In the genomic region with DNA sequence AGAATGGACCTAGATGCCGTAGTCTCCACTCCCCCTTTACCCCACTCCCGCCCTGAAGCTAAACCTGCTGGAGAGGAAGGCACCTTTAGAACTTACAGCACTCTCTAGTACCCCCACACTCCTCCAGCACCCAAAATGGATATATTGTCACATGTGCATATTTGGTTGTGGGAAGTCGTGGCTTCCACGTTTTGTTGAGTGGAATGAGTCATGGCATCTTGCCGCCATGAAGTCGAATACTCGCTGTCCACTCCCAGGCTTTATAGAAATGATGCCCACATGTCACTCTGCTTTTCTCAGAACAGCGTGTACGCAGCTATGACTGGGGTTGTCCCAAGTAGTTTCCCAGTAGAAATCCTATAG, we compare ENCODE assay signal across 8 cellular contexts. TPM values are rescaled to one million over a fixed set of nuclear protein-coding genes. Genes with fewer than 3 reads are reported as not detected.
A peak's percentile ranks its signal among the peaks of the same experiment; 100 is the strongest.
DNase-seq lines count a peak whose midpoint lies in the region; ATAC-seq and TF ChIP-seq lines count a peak whose summit lies in the region.

No MANE protein-coding gene starts in this region.

- H3K4me1 Mint-ChIP-seq in CD14-positive monocyte = peaks cover 29% of the 10 kb centered on the region

- peak overlapping the region; percentile 93 to 100 (median 99) for H3K27ac Mint-ChIP-seq in CD14-positive monocyte

- peak overlapping the region; percentile 91 to 98 for H3K4me3 Mint-ChIP-seq in CD14-positive monocyte

- peaks cover 7% of the 10 kb centered on the region for H3K9me3 ChIP-seq in SK-N-MC (ENCODE audit: low read depth, low read length)

- peaks cover 62% of the 10 kb centered on the region for H3K36me3 ChIP-seq in SK-N-MC (ENCODE audit: insufficient read depth, low read length)

- peak overlapping the region; percentile 95 for H3K9ac ChIP-seq in SK-N-MC (ENCODE audit: insufficient read length)

- intact Hi-C loops in CD14-positive monocyte (cut with micrococcal nuclease) = loop anchor here in 1 of 2 donors (10.0 kb wide), 1 partner anchor 1584 kb away; a partner anchor contains a TSS
- intact Hi-C loops in posterior vena cava (cut with DNase I) = no loop called here

- peaks cover 18% of the 10 kb centered on the region in 2 donors for H3K36me3 Mint-ChIP-seq in CD14-positive monocyte

- peak overlapping the region; percentile 84 for H3K4me3 ChIP-seq in SK-N-MC

- peak; percentile 63 for DNase-seq in CD14-positive monocyte (ENCODE audit: low spot score)
- peak; percentile 10 for DNase-seq in GM19238 (ENCODE audit: insufficient read length, low spot score)
- no peak for DNase-seq in SK-N-MC (ENCODE audit: low read depth, low spot score)
- peak; percentile 10 for DNase-seq in brain pericyte (ENCODE audit: low read depth, low spot score)
- DNase-seq in inferior parietal cortex (ENCODE audit: extremely low spot score) = peak; percentile 49
- DNase-seq in stimulated activated CD4-positive, alpha-beta T cell treated with anti-CD3 and anti-CD28 coated beads, Interleukin-15, amount 100 ng/mL, for 24 hours = peak; percentile 58
- no peak for DNase-seq in posterior vena cava (ENCODE audit: low spot score)

- H3K27ac ChIP-seq in SK-N-MC = peak overlapping the region; percentile 60

- peaks cover 3 to 13% (median 11%) of the 10 kb centered on the region in 7 donors for H3K9me3 Mint-ChIP-seq in CD14-positive monocyte

- ATAC-seq in HG03457 (IDR thresholded peaks at IDR 0.05; ENCODE audit: unreplicated experiment) = peak; percentile 9

- TF ChIP-seq CTCF in CD14-positive monocyte (IDR thresholded peaks at IDR 0.05) = no peak

- no peaks in the 10 kb centered on the region for H3K27me3 Mint-ChIP-seq in CD14-positive monocyte (ENCODE audit: low read depth in 3 of 3)

RNA-seq across cellular contexts. Expression of a gene that starts 0.5 kb away (rescaled TPM):
- 10 to 100 TPM; 23.7 to 25.0 TPM for polyA plus RNA-seq in CD14-positive monocyte
- 10 to 100 TPM; 46.5 to 48.6 TPM for total RNA-seq in posterior vena cava

RNA-seq across cellular contexts. Expression of a gene that starts 0.7 kb away (rescaled TPM):
- 10 to 100 TPM; 21.3 to 25.4 TPM for polyA plus RNA-seq in CD14-positive monocyte
- 10 to 100 TPM; 16.6 to 18.6 TPM for total RNA-seq in posterior vena cava

Comparison
In these comparisons a context has a peak if more than half of its experiments do, and no peak if none do; other contexts are left out.
1. DNase-seq: peak in CD14-positive monocyte (single experiment), GM19238 (single experiment), brain pericyte (single experiment), inferior parietal cortex (single experiment) and stimulated activated CD4-positive, alpha-beta T cell treated with anti-CD3 and anti-CD28 coated beads, Interleukin-15, amount 100 ng/mL, for 24 hours (single experiment); none in SK-N-MC (single experiment) and posterior vena cava (single experiment).